1 cellular context compared by ENCODE assay signal in the genomic region with DNA sequence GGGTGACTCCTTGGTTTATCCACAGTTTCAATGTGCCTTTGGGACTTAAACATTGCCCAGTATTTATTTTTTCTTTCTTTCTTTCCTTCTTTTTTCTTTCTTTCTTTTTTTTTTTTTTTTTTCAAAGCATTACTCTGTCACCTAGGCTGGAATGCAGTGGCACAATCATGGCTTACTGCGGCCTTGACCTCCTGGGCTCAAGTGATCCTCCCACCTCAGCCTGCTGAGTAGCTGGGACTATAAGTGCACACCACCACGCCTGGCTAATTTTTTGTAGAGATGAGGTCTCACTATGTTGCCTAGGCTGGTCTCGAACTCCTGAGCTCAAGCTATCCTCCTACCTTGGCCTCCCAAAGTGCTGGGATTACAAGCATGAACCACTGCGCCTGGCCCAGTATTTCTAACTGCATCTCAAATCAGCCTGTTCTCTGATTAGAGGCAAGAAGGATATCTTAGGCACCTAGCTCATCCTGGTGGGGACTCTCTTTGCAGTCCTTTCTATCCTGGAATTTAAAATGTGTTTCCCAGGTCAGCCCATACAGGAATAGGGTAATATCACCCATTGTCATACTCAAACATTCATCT.
TF ChIP-seq lines count a peak whose summit lies in the region.
"Not testable (repeated sequence)": the region's sequence is repeated elsewhere in the genome, so short reads cannot be mapped to it uniquely, and the experiment has no call there.

No MANE protein-coding gene starts in this region.

TF ChIP-seq in HepG2, 621 proteins besides CTCF, POLR2A, EP300 and RAD21 (continued from another document):
- peak; percentile 7; the same call in 1 of the 2 replicates for TF ChIP-seq ZNF574 (CRISPR knock-in tag; IDR thresholded peaks at IDR 0.05)
- TF ChIP-seq EHMT2 (IDR thresholded peaks at IDR 0.05; ENCODE audit: borderline replicate concordance, low read depth, low read length) = peak; percentile 64; the same call in 1 of the 2 replicates
- TF ChIP-seq, protein P1, sequence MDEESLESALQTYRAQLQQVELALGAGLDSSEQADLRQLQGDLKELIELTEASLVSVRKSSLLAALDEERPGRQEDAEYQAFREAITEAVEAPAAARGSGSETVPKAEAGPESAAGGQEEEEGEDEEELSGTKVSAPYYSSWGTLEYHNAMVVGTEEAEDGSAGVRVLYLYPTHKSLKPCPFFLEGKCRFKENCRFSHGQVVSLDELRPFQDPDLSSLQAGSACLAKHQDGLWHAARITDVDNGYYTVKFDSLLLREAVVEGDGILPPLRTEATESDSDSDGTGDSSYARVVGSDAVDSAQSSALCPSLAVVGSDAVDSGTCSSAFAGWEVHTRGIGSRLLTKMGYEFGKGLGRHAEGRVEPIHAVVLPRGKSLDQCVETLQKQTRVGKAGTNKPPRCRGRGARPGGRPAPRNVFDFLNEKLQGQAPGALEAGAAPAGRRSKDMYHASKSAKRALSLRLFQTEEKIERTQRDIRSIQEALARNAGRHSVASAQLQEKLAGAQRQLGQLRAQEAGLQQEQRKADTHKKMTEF (CRISPR knock-in tag; IDR thresholded peaks at IDR 0.05) = 0 out of 2 replicates have a peak, but pooled peaks have one; percentile 38
- TF ChIP-seq FOXP4 (CRISPR knock-in tag; IDR thresholded peaks at IDR 0.05) = 0 out of 2 replicates have a peak, but pooled peaks have one; percentile 22
- not testable (repeated sequence) for TF ChIP-seq SOX6 (IDR thresholded peaks at IDR 0.05)
- TF ChIP-seq SOX6 (CRISPR knock-in tag; IDR thresholded peaks at IDR 0.05) = peak; percentile 57; the same call in 1 of the 2 replicates
TF ChIP-seq in HepG2: peak in this region for 70; not testable (repeated sequence) for 551.
